In the genomic region with DNA sequence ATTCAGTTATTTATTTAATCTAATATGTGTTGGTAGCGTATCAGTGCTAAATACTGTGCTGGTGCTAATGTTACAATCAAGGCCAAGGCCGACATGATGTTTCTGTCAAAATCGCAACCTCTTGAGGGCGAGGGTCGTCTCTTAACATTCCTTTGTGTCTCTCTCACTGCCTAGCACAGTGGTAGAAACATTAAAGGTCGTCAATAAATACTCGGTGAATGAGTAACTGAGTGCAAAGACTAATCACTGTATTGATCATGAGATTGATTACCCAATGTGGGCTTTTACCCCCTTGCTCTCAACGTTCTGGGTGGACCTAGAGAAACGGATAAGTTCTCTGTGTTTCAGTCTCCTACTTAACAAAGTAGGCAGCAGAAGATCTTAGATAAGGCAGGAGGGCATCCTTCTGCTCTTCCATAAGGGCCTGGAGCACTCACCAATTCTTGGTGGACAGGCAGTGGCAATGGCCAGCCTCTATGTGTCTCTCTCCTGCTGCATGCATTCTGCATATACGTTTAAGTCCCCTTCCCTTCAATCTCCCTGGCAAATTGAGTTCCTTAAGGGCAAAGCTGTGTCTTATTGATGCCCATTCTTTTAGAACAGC, we compare ENCODE assay signal across 9 cellular contexts. TPM values are rescaled to one million over a fixed set of nuclear protein-coding genes. Genes with fewer than 3 reads are reported as not detected.
"Had no signal": no experiment of that assay in that cellular context is flagged by ENCODE, and none has a peak within 500 bp of the region (broad histone marks: within the 10 kb centered on the region; RNA-seq: fewer than 3 reads in every experiment).

No MANE protein-coding gene starts in this region.

- ATAC-seq: GM23338 had no signal

- H3K4me3 Mint-ChIP-seq: GM23338, H9, IgD-negative memory B cell had no signal

- H3K27me3 Mint-ChIP-seq: IgD-negative memory B cell had no signal

- H3K36me3 Mint-ChIP-seq: IgD-negative memory B cell had no signal

- H3K9me3 Mint-ChIP-seq: GM23338, IgD-negative memory B cell had no signal

- DNase-seq: H9, HCEC 1CT, KBM-7 had no signal

- H2AFZ ChIP-seq: GM23338 had no signal

- H3K4me3 ChIP-seq: GM23338 had no signal

- H3K4me2 ChIP-seq: GM23338 had no signal

- H3K4me1 Mint-ChIP-seq: IgD-negative memory B cell had no signal

- H3K27ac Mint-ChIP-seq: GM23338, H9, IgD-negative memory B cell had no signal

- FAIRE-seq: H1, H54, HTR-8/SVneo had no signal

RNA-seq across cellular contexts. Expression of gene TMEM255A, which starts 30.1 kb away (rescaled TPM):
- total RNA-seq: HT-29 had no signal
